8 cellular contexts compared by ENCODE assay signal in the genomic region with DNA sequence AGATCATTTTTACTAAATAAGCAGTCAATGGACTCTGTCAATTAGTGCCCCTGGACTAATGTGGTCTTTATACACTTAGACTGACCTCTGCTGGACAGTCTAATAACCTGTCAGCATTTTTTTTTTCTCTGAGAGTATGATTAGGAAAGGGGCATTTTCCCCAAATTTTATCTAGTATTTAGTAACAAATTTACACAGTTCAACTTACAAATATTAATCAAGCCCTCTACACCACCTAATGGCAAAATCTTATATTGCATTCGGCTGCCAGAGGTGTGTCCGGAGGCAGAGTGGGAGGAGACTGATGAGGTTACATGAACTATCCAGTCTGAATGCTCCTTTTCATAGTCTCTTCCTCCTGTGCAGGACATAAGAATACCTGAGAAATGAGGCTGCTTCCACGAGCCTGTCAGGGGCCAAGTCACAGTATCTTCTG. TPM values are rescaled to one million over a fixed set of nuclear protein-coding genes. Genes with fewer than 3 reads are reported as not detected.
DNase-seq lines count a peak whose midpoint lies in the region; ATAC-seq, FAIRE-seq and TF ChIP-seq lines count a peak whose summit lies in the region.

No MANE protein-coding gene starts in this region.

- no peak for FAIRE-seq in D721Med (lab: Jason Lieb, UNC)

- DNase-seq in D721Med (ENCODE audit: insufficient read length, low spot score) (no peak), HuH-7 (ENCODE audit: low spot score) (peak; percentile 64), RPMI8226 (peak; percentile 77), glomerular visceral epithelial cell (ENCODE audit: extremely low spot score) (peak; percentile 78), retina (peak; percentile 39), mesenteric fat pad (ENCODE audit: low spot score) (no peak)
- peak; percentile 78 for DNase-seq in activated effector memory CD4-positive, alpha-beta T cell treated with anti-CD3 and anti-CD28 coated beads, Interleukin-2, amount 50 U/mL, for 16 hours

- TF ChIP-seq CTCF in D721Med (IDR thresholded peaks at IDR 0.05; ENCODE audit: insufficient read depth, missing control alignments), result peak; percentile 47

- ATAC-seq in GM19455 (IDR thresholded peaks at IDR 0.05; ENCODE audit: unreplicated experiment), result peak; percentile 69

RNA-seq across cellular contexts. Expression of gene COLQ, which starts 36.0 kb away (rescaled TPM):
- total RNA-seq in mesenteric fat pad, result 0.74 TPM

RNA-seq across cellular contexts. Expression of gene HACL1, which starts 43.8 kb away (rescaled TPM):
- total RNA-seq in mesenteric fat pad, result 20.7 TPM

RNA-seq across cellular contexts. Expression of gene BTD, which starts 44.0 kb away (rescaled TPM):
- total RNA-seq in mesenteric fat pad, result 36.8 TPM

Comparison
In these comparisons a context has a peak if more than half of its experiments do, and no peak if none do; other contexts are left out.
1. DNase-seq: peak in HuH-7 (single experiment), RPMI8226 (single experiment), activated effector memory CD4-positive, alpha-beta T cell treated with anti-CD3 and anti-CD28 coated beads, Interleukin-2, amount 50 U/mL, for 16 hours (single experiment), glomerular visceral epithelial cell (single experiment) and retina (single experiment); none in D721Med (single experiment) and mesenteric fat pad (single experiment).